10 cellular contexts compared by ENCODE assay signal in genomic region chr10:92692697-92693533, GRCh38. TPM values are rescaled to one million over a fixed set of nuclear protein-coding genes. Genes with fewer than 3 reads are reported as not detected.
DNase-seq lines count a peak whose midpoint lies in the region; ATAC-seq lines count a peak whose summit lies in the region.
"Had no signal": no experiment of that assay in that cellular context is flagged by ENCODE, and none has a peak within 500 bp of the region (broad histone marks: within the 10 kb centered on the region; RNA-seq: fewer than 3 reads in every experiment).

No MANE protein-coding gene starts in this region.

- no peak for DNase-seq in T-helper 2 cell treated with Interferon-gamma antibody and Interleukin-4, amounts not matched to agents 5 μg/mL and 100 μg/mL, for 36 hours (ENCODE audit: low spot score)
- DNase-seq in T-helper 2 cell = no peak
- DNase-seq in T-helper 17 cell = no peak
- no peak for DNase-seq in immature natural killer cell
- DNase-seq in LoVo (ENCODE audit: low spot score) = no peak
- no peak for DNase-seq in left colon
- no peak for DNase-seq in cerebellum (ENCODE audit: low spot score)
- DNase-seq: amniotic stem cell, PC-3 had no signal

- no peaks in the 10 kb centered on the region for H3K36me3 Mint-ChIP-seq in T-helper 2 cell treated with Interferon-gamma antibody and Interleukin-4, amounts not matched to agents 5 μg/mL and 100 μg/mL, for 36 hours (ENCODE audit: low read depth)
- H3K36me3 Mint-ChIP-seq in T-helper 17 cell (ENCODE audit: low read depth) (no peaks in the 10 kb centered on the region), immature natural killer cell (peaks cover 5 to 20% (median 8%) of the 10 kb centered on the region in 3 donors)
- H3K36me3 Mint-ChIP-seq in stimulated activated memory B cell treated with anti-CD40 and anti-IgM and Interleukin-4, amounts not matched to agents 10 μg/mL and 1 μg/mL and 100 μg/mL, for 72 hours = peaks cover 14% of the 10 kb centered on the region

- H3K4me1 Mint-ChIP-seq in T-helper 2 cell treated with Interferon-gamma antibody and Interleukin-4, amounts not matched to agents 5 μg/mL and 100 μg/mL, for 36 hours (ENCODE audit: low read depth) = peaks cover 23% of the 10 kb centered on the region
- peaks cover 19% of the 10 kb centered on the region for H3K4me1 Mint-ChIP-seq in T-helper 17 cell
- peaks cover 30 to 47% of the 10 kb centered on the region in 2 donors for H3K4me1 Mint-ChIP-seq in immature natural killer cell
- peaks cover 60% of the 10 kb centered on the region for H3K4me1 Mint-ChIP-seq in stimulated activated memory B cell treated with anti-CD40 and anti-IgM and Interleukin-4, amounts not matched to agents 10 μg/mL and 1 μg/mL and 100 μg/mL, for 72 hours

- intact Hi-C loops in left colon (cut with DNase I, micrococcal nuclease) = no loop called here

- no peak for ATAC-seq in T-helper 17 cell
- ATAC-seq in stimulated activated memory B cell treated with anti-CD40 and anti-IgM and Interleukin-4, amounts not matched to agents 10 μg/mL and 1 μg/mL and 100 μg/mL, for 72 hours = no peak
- no peak for ATAC-seq in left colon
- ATAC-seq: PC-3 had no signal

- H3K9me3 ChIP-seq in T-helper 17 cell (ENCODE audit: control insufficient read depth, low read length, poor library complexity, severe bottlenecking) = no peaks in the 10 kb centered on the region

- H3K9me3 Mint-ChIP-seq in T-helper 2 cell treated with Interferon-gamma antibody and Interleukin-4, amounts not matched to agents 5 μg/mL and 100 μg/mL, for 36 hours = no peaks in the 10 kb centered on the region
- H3K9me3 Mint-ChIP-seq in immature natural killer cell = no peaks in the 10 kb centered on the region
- H3K9me3 Mint-ChIP-seq in stimulated activated memory B cell treated with anti-CD40 and anti-IgM and Interleukin-4, amounts not matched to agents 10 μg/mL and 1 μg/mL and 100 μg/mL, for 72 hours = no peaks in the 10 kb centered on the region

- H3K27me3 Mint-ChIP-seq in T-helper 2 cell treated with Interferon-gamma antibody and Interleukin-4, amounts not matched to agents 5 μg/mL and 100 μg/mL, for 36 hours (ENCODE audit: low read depth) = peaks cover 78% of the 10 kb centered on the region
- H3K27me3 Mint-ChIP-seq in T-helper 17 cell (peaks cover 66% of the 10 kb centered on the region), immature natural killer cell (ENCODE audit: low read depth in 3 of 3) (peaks cover 12 to 37% (median 26%) of the 10 kb centered on the region in 3 donors)
- H3K27me3 Mint-ChIP-seq in stimulated activated memory B cell treated with anti-CD40 and anti-IgM and Interleukin-4, amounts not matched to agents 10 μg/mL and 1 μg/mL and 100 μg/mL, for 72 hours = no peaks in the 10 kb centered on the region

- H3K27ac Mint-ChIP-seq in T-helper 2 cell treated with Interferon-gamma antibody and Interleukin-4, amounts not matched to agents 5 μg/mL and 100 μg/mL, for 36 hours = no peak overlapping the region
- H3K27ac Mint-ChIP-seq in T-helper 17 cell (no peak overlapping the region), immature natural killer cell (peak overlapping the region in 1 of 6 donors; percentile 31)
- H3K27ac Mint-ChIP-seq in stimulated activated memory B cell treated with anti-CD40 and anti-IgM and Interleukin-4, amounts not matched to agents 10 μg/mL and 1 μg/mL and 100 μg/mL, for 72 hours = peak overlapping the region; percentile 100

- H3K4me3 Mint-ChIP-seq in T-helper 2 cell treated with Interferon-gamma antibody and Interleukin-4, amounts not matched to agents 5 μg/mL and 100 μg/mL, for 36 hours = peak overlapping the region; percentile 54
- H3K4me3 Mint-ChIP-seq in T-helper 17 cell = peak overlapping the region; percentile 63
- peak overlapping the region; percentile 9 to 91 (median 52) for H3K4me3 Mint-ChIP-seq in immature natural killer cell
- H3K4me3 Mint-ChIP-seq in stimulated activated memory B cell treated with anti-CD40 and anti-IgM and Interleukin-4, amounts not matched to agents 10 μg/mL and 1 μg/mL and 100 μg/mL, for 72 hours = peak overlapping the region; percentile 96

RNA-seq across cellular contexts. Expression of gene HHEX, which starts 3.2 kb away (rescaled TPM):
- total RNA-seq in T-helper 17 cell = 1 to 10 TPM; 3.9 to 4.9 TPM
- polyA plus RNA-seq in immature natural killer cell = 1 to 10 TPM; 5.5 to 9.0 (median 7.3) TPM
- total RNA-seq in left colon = 1 to 10 TPM; 2.5 to 4.8 TPM
- total RNA-seq in cerebellum = 2.1 TPM
